In genomic region chr11:99795999-99796398, GRCh38 we compare ENCODE assay signal across 15 cellular contexts.
DNase-seq lines count a peak whose midpoint lies in the region; ATAC-seq and TF ChIP-seq lines count a peak whose summit lies in the region.
"Had no signal": no experiment of that assay in that cellular context is flagged by ENCODE, and none has a peak within 500 bp of the region (broad histone marks: within the 10 kb centered on the region; RNA-seq: fewer than 3 reads in every experiment).

No MANE protein-coding gene starts in this region.

- intact Hi-C loops in left colon (cut with DNase I, micrococcal nuclease) = no loop called here
- intact Hi-C loops in naive thymus-derived CD4-positive, alpha-beta T cell (cut with micrococcal nuclease) = no loop called here

- no peak for DNase-seq in stimulated activated naive CD8-positive, alpha-beta T cell treated with anti-CD3 and anti-CD28 coated beads, Interleukin-15, Interleukin-2, amounts not matched to agents 100 U/mL and 50 U/mL, for 24 hours
- no peak for DNase-seq in stimulated activated naive CD8-positive, alpha-beta T cell treated with anti-CD3 and anti-CD28 coated beads, Interleukin-15, amount 100 ng/mL, for 72 hours
- DNase-seq in islet precursor cell = peak; percentile 40
- DNase-seq in upper lobe of left lung = peak in 1 of 2 donors; percentile 5
- no peak for DNase-seq in left colon
- no peak for DNase-seq in naive thymus-derived CD4-positive, alpha-beta T cell
- DNase-seq in activated CD4-positive, CD25-positive, alpha-beta regulatory T cell treated with anti-CD3 and anti-CD28 coated beads, Interleukin-2, amount 50 U/mL, for 72 hours = no peak
- no peak for DNase-seq in NCI-H2107 (lab: John Stamatoyannopoulos, UW)
- DNase-seq: AML-193; Caco-2; CD4-positive, alpha-beta T cell; H9 had no signal

- H3K27me3 Mint-ChIP-seq in stimulated activated naive CD8-positive, alpha-beta T cell treated with anti-CD3 and anti-CD28 coated beads, Interleukin-15, amount 100 ng/mL, for 72 hours = no peaks in the 10 kb centered on the region
- H3K27me3 Mint-ChIP-seq in naive thymus-derived CD4-positive, alpha-beta T cell = no peaks in the 10 kb centered on the region
- H3K27me3 Mint-ChIP-seq: CD4-positive, alpha-beta T cell had no signal

- TF ChIP-seq POLR2A in upper lobe of left lung (IDR thresholded peaks at IDR 0.05) = no peak

- H3K27me3 ChIP-seq in upper lobe of left lung = no peaks in the 10 kb centered on the region
- no peaks in the 10 kb centered on the region for H3K27me3 ChIP-seq in naive thymus-derived CD4-positive, alpha-beta T cell (ENCODE audit: control insufficient read depth in 2 of 2, insufficient read depth in 2 of 2, low read length in 2 of 2)

- no peak for TF ChIP-seq EP300 in upper lobe of left lung (IDR thresholded peaks at IDR 0.05)

- TF ChIP-seq CTCF in upper lobe of left lung (IDR thresholded peaks at IDR 0.05) = no peak

- peaks cover 26 to 68% of the 10 kb centered on the region in 2 donors for H3K9me3 Mint-ChIP-seq in stimulated activated naive CD8-positive, alpha-beta T cell treated with anti-CD3 and anti-CD28 coated beads, Interleukin-15, amount 100 ng/mL, for 72 hours
- H3K9me3 Mint-ChIP-seq in naive thymus-derived CD4-positive, alpha-beta T cell = peaks cover 4 to 60% (median 16%) of the 10 kb centered on the region in 11 donors
- H3K9me3 Mint-ChIP-seq: H9 had no signal

- H3K27ac ChIP-seq in upper lobe of left lung = no peak overlapping the region
- no peak overlapping the region for H3K27ac ChIP-seq in naive thymus-derived CD4-positive, alpha-beta T cell (ENCODE audit: low read depth, low read length)
- H3K27ac ChIP-seq: 22Rv1, A549, C4-2B had no signal

- POLR2A ChIA-PET in naive thymus-derived CD4-positive, alpha-beta T cell (lab: Charles Lee) = no interaction called here

- CTCF ChIA-PET in naive thymus-derived CD4-positive, alpha-beta T cell (lab: Charles Lee) = no interaction called here

- no peak overlapping the region for H3K4me3 ChIP-seq in upper lobe of left lung
- no peak overlapping the region for H3K4me3 ChIP-seq in naive thymus-derived CD4-positive, alpha-beta T cell (ENCODE audit: low read length)
- H3K4me3 ChIP-seq: A549 had no signal

- H3K9me3 ChIP-seq in upper lobe of left lung = no peaks in the 10 kb centered on the region
- no peaks in the 10 kb centered on the region for H3K9me3 ChIP-seq in naive thymus-derived CD4-positive, alpha-beta T cell (ENCODE audit: control insufficient read depth in 2 of 3, low read length in 3 of 3)
- H3K9me3 ChIP-seq: A549, Caco-2 had no signal

- ATAC-seq in stimulated activated naive CD8-positive, alpha-beta T cell treated with anti-CD3 and anti-CD28 coated beads, Interleukin-15, Interleukin-2, amounts not matched to agents 100 U/mL and 50 U/mL, for 24 hours = peak; percentile 36
- ATAC-seq in stimulated activated naive CD8-positive, alpha-beta T cell treated with anti-CD3 and anti-CD28 coated beads, Interleukin-15, amount 100 ng/mL, for 72 hours = no peak
- ATAC-seq in upper lobe of left lung (ENCODE audit: low FRiP score in 2 of 2) (peak; percentile 17 to 46), left colon (no peak)
- no peak for ATAC-seq in naive thymus-derived CD4-positive, alpha-beta T cell
- ATAC-seq: A549 had no signal

- no peaks in the 10 kb centered on the region for H3K36me3 ChIP-seq in upper lobe of left lung
- no peaks in the 10 kb centered on the region for H3K36me3 ChIP-seq in naive thymus-derived CD4-positive, alpha-beta T cell (ENCODE audit: control insufficient read depth in 2 of 3, insufficient read depth in 3 of 3, low read length in 3 of 3)

- peaks cover 0 to 3% (median 0%) of the 10 kb centered on the region in 5 donors for H3K36me3 Mint-ChIP-seq in naive thymus-derived CD4-positive, alpha-beta T cell

- no peak overlapping the region for H3K27ac Mint-ChIP-seq in stimulated activated naive CD8-positive, alpha-beta T cell treated with anti-CD3 and anti-CD28 coated beads, Interleukin-15, amount 100 ng/mL, for 72 hours
- H3K27ac Mint-ChIP-seq in naive thymus-derived CD4-positive, alpha-beta T cell = no peak overlapping the region
- H3K27ac Mint-ChIP-seq: CD4-positive, alpha-beta T cell; H9 had no signal

- no peaks in the 10 kb centered on the region for H3K4me1 Mint-ChIP-seq in stimulated activated naive CD8-positive, alpha-beta T cell treated with anti-CD3 and anti-CD28 coated beads, Interleukin-15, amount 100 ng/mL, for 72 hours
- no peaks in the 10 kb centered on the region for H3K4me1 Mint-ChIP-seq in naive thymus-derived CD4-positive, alpha-beta T cell

- no peak overlapping the region for H3K4me3 Mint-ChIP-seq in stimulated activated naive CD8-positive, alpha-beta T cell treated with anti-CD3 and anti-CD28 coated beads, Interleukin-15, amount 100 ng/mL, for 72 hours
- no peak overlapping the region for H3K4me3 Mint-ChIP-seq in naive thymus-derived CD4-positive, alpha-beta T cell
- H3K4me3 Mint-ChIP-seq: CD4-positive, alpha-beta T cell; H9 had no signal

- H3K4me1 ChIP-seq in upper lobe of left lung = no peaks in the 10 kb centered on the region
- H3K4me1 ChIP-seq in naive thymus-derived CD4-positive, alpha-beta T cell (ENCODE audit: control insufficient read depth in 2 of 2, insufficient read depth in 2 of 2, low read length in 2 of 2) = no peaks in the 10 kb centered on the region
- H3K4me1 ChIP-seq: A549, Caco-2 had no signal

- WGBS in upper lobe of left lung, 2 donors = 86 to 97% methylated on average over 3 of the region's 3 CpGs

Comparison
In these comparisons a context has a peak if more than half of its experiments do, and no peak if none do; other contexts are left out.
1. ATAC-seq: peak in stimulated activated naive CD8-positive, alpha-beta T cell treated with anti-CD3 and anti-CD28 coated beads, Interleukin-15, Interleukin-2, amounts not matched to agents 100 U/mL and 50 U/mL, for 24 hours (single experiment) and upper lobe of left lung (2 of 2); none in stimulated activated naive CD8-positive, alpha-beta T cell treated with anti-CD3 and anti-CD28 coated beads, Interleukin-15, amount 100 ng/mL, for 72 hours (single experiment), left colon (single experiment) and naive thymus-derived CD4-positive, alpha-beta T cell (single experiment).